In genomic region chr6:43373252-43373875, GRCh38 we compare ENCODE assay signal across 15 cellular contexts.
"Had no signal": no experiment of that assay in that cellular context is flagged by ENCODE, and none has a peak within 500 bp of the region (broad histone marks: within the 10 kb centered on the region; RNA-seq: fewer than 3 reads in every experiment).

No MANE protein-coding gene starts in this region.

- H3K27ac ChIP-seq: cardiac muscle cell, stomach, thoracic aorta had no signal

- DNase-seq: activated CD4-positive, alpha-beta T cell treated with anti-CD3 and anti-CD28 coated beads, Interleukin-2, amount 10 ng/mL, durations not matched to agents 24 days and 14 days; activated CD4-positive, CD25-positive, alpha-beta regulatory T cell; mucosa of descending colon; naive thymus-derived CD8-positive, alpha-beta T cell; right cardiac atrium; stomach; SW 1271 had no signal

- H3K36me3 ChIP-seq: cardiac muscle cell, stomach, thoracic aorta had no signal

- H3K27me3 Mint-ChIP-seq: naive thymus-derived CD8-positive, alpha-beta T cell; progenitor cell of endocrine pancreas had no signal

- ATAC-seq: mucosa of descending colon; naive thymus-derived CD8-positive, alpha-beta T cell; right cardiac atrium had no signal

- H3K36me3 Mint-ChIP-seq: naive thymus-derived CD8-positive, alpha-beta T cell had no signal

- H3K4me2 ChIP-seq: smooth muscle cell had no signal

- FAIRE-seq: astrocyte, islet of Langerhans had no signal

- H3K4me3 Mint-ChIP-seq: activated CD4-positive, alpha-beta T cell treated with anti-CD3 and anti-CD28 coated beads, Interleukin-2, amount 10 ng/mL, durations not matched to agents 24 days and 14 days; activated T-helper 1 cell treated with anti-CD3 and anti-CD28 coated beads, Interleukin-12 subunit alpha, Interleukin-12 subunit beta, Interleukin-2, Interleukin-4 antibody, amounts not matched to agents 30 ng/mL and 10 ng/mL and 1 ng/mL, durations not matched to agents 14 hours and 24 hours and 36 hours; naive thymus-derived CD8-positive, alpha-beta T cell; T-helper 2 cell treated with Interferon-gamma antibody and Interleukin-4, amounts not matched to agents 5 μg/mL and 100 μg/mL, for 36 hours had no signal

- H3K27me3 ChIP-seq: cardiac muscle cell had no signal

- H3K27ac Mint-ChIP-seq: activated CD4-positive, alpha-beta T cell treated with anti-CD3 and anti-CD28 coated beads, Interleukin-2, amount 10 ng/mL, durations not matched to agents 24 days and 14 days; activated T-helper 1 cell treated with anti-CD3 and anti-CD28 coated beads, Interleukin-12 subunit alpha, Interleukin-12 subunit beta, Interleukin-2, Interleukin-4 antibody, amounts not matched to agents 30 ng/mL and 10 ng/mL and 1 ng/mL, durations not matched to agents 14 hours and 24 hours and 36 hours; T-helper 2 cell treated with Interferon-gamma antibody and Interleukin-4, amounts not matched to agents 5 μg/mL and 100 μg/mL, for 36 hours had no signal

- H3K9me3 ChIP-seq: mucosa of descending colon, stomach, thoracic aorta had no signal

- H3K4me3 ChIP-seq: cardiac muscle cell, mucosa of descending colon, smooth muscle cell, stomach, thoracic aorta had no signal
